In genomic region chr7:105768898-105769507, GRCh38 we compare ENCODE assay signal across 1 cellular context.
TF ChIP-seq lines count a peak whose summit lies in the region.

No MANE protein-coding gene starts in this region.

TF ChIP-seq in HCT116, 20 proteins besides CTCF, POLR2A, EP300 and RAD21 (continued from another document):
- no peak for TF ChIP-seq REST (IDR thresholded peaks at IDR 0.05; ENCODE audit: low read depth)
- no peak for TF ChIP-seq CEBPB (IDR thresholded peaks at IDR 0.05; ENCODE audit: low read depth)
- no peak for TF ChIP-seq YY1 (IDR thresholded peaks at IDR 0.05; ENCODE audit: extremely low read depth, insufficient replicate concordance, low read depth, low read length)
- TF ChIP-seq POLR2AphosphoS5 (IDR thresholded peaks at IDR 0.05; ENCODE audit: low read depth, low read length): no peak
- no peak for TF ChIP-seq EZH2phosphoT487 (IDR thresholded peaks at IDR 0.05; ENCODE audit: borderline replicate concordance)
- no peak for TF ChIP-seq EZH2 (IDR thresholded peaks at IDR 0.05)
- no peak for TF ChIP-seq EGR1 (IDR thresholded peaks at IDR 0.05; ENCODE audit: low read depth)
